Comparison of ENCODE assay signal across 8 cellular contexts in genomic region chr2:112433480-112433879, GRCh38. TPM values are rescaled to one million over a fixed set of nuclear protein-coding genes. Genes with fewer than 3 reads are reported as not detected.
DNase-seq lines count a peak whose midpoint lies in the region; TF ChIP-seq lines count a peak whose summit lies in the region.
"Not testable (repeated sequence)": the region's sequence is repeated elsewhere in the genome, so short reads cannot be mapped to it uniquely, and the experiment has no call there.

TSS of gene RGPD8 (minus strand) at chr2:112433645. CDS start at chr2:112433453, 192 bp downstream.

- H3K4me3 ChIP-seq in GM12864 (ENCODE audit: low read depth, low read length) (peak within 1 kb of the TSS; percentile 51), retinal pigment epithelial cell (ENCODE audit: low read length) (peak within 1 kb of the TSS; percentile 41), thyroid gland (replicated peaks in 1 of 3) (peak within 1 kb of the TSS in 2 of 3 donors; percentile 47 to 49)

- CTCF ChIA-PET in activated CD4-positive, alpha-beta memory T cell treated with anti-CD3 and anti-CD28 coated beads for 36 hours (lab: Charles Lee), result interaction anchor here (0.7 to 1.3 kb wide), 2 partner anchors 164 to 312 kb away, joined by 3 to 6 read pairs; no protein-coding TSS in a partner anchor

- TF ChIP-seq POLR2A in thyroid gland (IDR thresholded peaks at IDR 0.05), result peak in 1 of 2 donors; percentile 15

- H3K4me1 ChIP-seq in thyroid gland, result not testable (repeated sequence)

- 0% methylated on average over 8 to 9 of the region's 26 CpGs for WGBS in thyroid gland, 2 donors

- H3K27me3 ChIP-seq in thyroid gland, result not testable (repeated sequence)

- H3K27me3 Mint-ChIP-seq in activated CD4-positive, alpha-beta memory T cell treated with anti-CD3 and anti-CD28 coated beads for 36 hours; chondrocyte (ENCODE audit: low read depth): not testable (repeated sequence)

- not testable (repeated sequence) for H3K9me3 ChIP-seq in thyroid gland

- TF ChIP-seq EP300 in Ishikawa (IDR thresholded peaks at IDR 0.05; ENCODE audit: borderline replicate concordance), result not testable (repeated sequence)

- peaks cover 14% of the 10 kb centered on the region for H3K4me1 Mint-ChIP-seq in activated CD4-positive, alpha-beta memory T cell treated with anti-CD3 and anti-CD28 coated beads for 36 hours (ENCODE audit: low read depth)
- not testable (repeated sequence) for H3K4me1 Mint-ChIP-seq in chondrocyte (ENCODE audit: low read depth)

- H3K9me3 Mint-ChIP-seq in activated CD4-positive, alpha-beta memory T cell treated with anti-CD3 and anti-CD28 coated beads for 36 hours; chondrocyte (ENCODE audit: low read depth): not testable (repeated sequence)

- not testable (repeated sequence) for H3K36me3 Mint-ChIP-seq in activated CD4-positive, alpha-beta memory T cell treated with anti-CD3 and anti-CD28 coated beads for 36 hours; chondrocyte (ENCODE audit: low read depth)

- peak; percentile 70 for TF ChIP-seq RAD21 in Ishikawa (IDR thresholded peaks at IDR 0.05; ENCODE audit: low read depth)

- DNase-seq in GM12864 (ENCODE audit: low read depth), result peak; percentile 40
- DNase-seq in HCEC 1CT, result peak; percentile 78
- DNase-seq in activated CD4-positive, alpha-beta memory T cell treated with anti-CD3 and anti-CD28 coated beads for 36 hours, result peak; percentile 91
- not testable (repeated sequence) for DNase-seq in chondrocyte (ENCODE audit: low spot score)
- peak; percentile 52 for DNase-seq in iPS-NIHi11 (ENCODE audit: low spot score)
- DNase-seq in retinal pigment epithelial cell (ENCODE audit: low read depth), result peak; percentile 6
- peak; percentile 90 for DNase-seq in thyroid gland

- intact Hi-C loops in activated CD4-positive, alpha-beta memory T cell treated with anti-CD3 and anti-CD28 coated beads for 36 hours (cut with micrococcal nuclease), result loop anchor here (1.0 to 5.0 kb wide), 4 partner anchors 49 to 386 kb away; partner anchors contain the start of gene TTL
- intact Hi-C loops in thyroid gland (cut with DNase I), result not testable (repeated sequence)

- not testable (repeated sequence) for H3K36me3 ChIP-seq in thyroid gland

- H3K4me3 Mint-ChIP-seq in activated CD4-positive, alpha-beta memory T cell treated with anti-CD3 and anti-CD28 coated beads for 36 hours, result peak within 1 kb of the TSS; percentile 83
- H3K4me3 Mint-ChIP-seq in chondrocyte (ENCODE audit: unreplicated experiment), result peak within 1 kb of the TSS; percentile 59

- peak within 1 kb of the TSS; percentile 61 to 82 (median 73) for H3K27ac ChIP-seq in thyroid gland

- H3K27ac Mint-ChIP-seq in activated CD4-positive, alpha-beta memory T cell treated with anti-CD3 and anti-CD28 coated beads for 36 hours, result peak within 1 kb of the TSS; percentile 76
- not testable (repeated sequence) for H3K27ac Mint-ChIP-seq in chondrocyte (ENCODE audit: unreplicated experiment)

- POLR2A ChIA-PET in activated CD4-positive, alpha-beta memory T cell treated with anti-CD3 and anti-CD28 coated beads for 36 hours (lab: Charles Lee), result not testable (repeated sequence)

- TF ChIP-seq CTCF in GM12864 (IDR thresholded peaks at IDR 0.05; ENCODE audit: low read depth, low read length, missing control alignments) (peak; percentile 45), chondrocyte (IDR thresholded peaks at IDR 0.05) (peak; percentile 79), retinal pigment epithelial cell (conservative IDR thresholded peaks at IDR 0.05; ENCODE audit: low read depth, low read length) (peak; percentile 56), thyroid gland (IDR thresholded peaks at IDR 0.05) (peak in 4 of 6 experiments; percentile 39 to 69 (median 58))

RNA-seq across cellular contexts. Expression of gene RGPD8, which starts in this region (rescaled TPM):
- total RNA-seq in activated CD4-positive, alpha-beta memory T cell treated with anti-CD3 and anti-CD28 coated beads for 36 hours, result 10 to 100 TPM; 14.7 to 16.0 TPM
- total RNA-seq in chondrocyte (5.0 to 10.2 TPM (median 6.8 TPM) in 3 replicates), thyroid gland (10 to 100 TPM; 32.2 to 55.5 (median 45.2) TPM)
